ENCODE assay signal across 8 cellular contexts in genomic region chr15:63487076-63487757, GRCh38. TPM values are rescaled to one million over a fixed set of nuclear protein-coding genes. Genes with fewer than 3 reads are reported as not detected.
A peak's percentile ranks its signal among the peaks of the same experiment; 100 is the strongest.
DNase-seq lines count a peak whose midpoint lies in the region; ATAC-seq lines count a peak whose summit lies in the region.

No MANE protein-coding gene starts in this region.

- peak; percentile 42 for ATAC-seq in HG03039 (IDR thresholded peaks at IDR 0.05; ENCODE audit: unreplicated experiment)

- no peak overlapping the region for H3K9ac ChIP-seq in endocrine pancreas (ENCODE audit: control insufficient read depth, insufficient read depth, low read length)

- H3K4me1 ChIP-seq in endocrine pancreas (ENCODE audit: control insufficient read depth, insufficient read depth, low read length), result peaks cover 4% of the 10 kb centered on the region

- H3K36me3 ChIP-seq in endocrine pancreas (ENCODE audit: control insufficient read depth, insufficient read depth, low read length), result no peaks in the 10 kb centered on the region

- H3K27me3 ChIP-seq in endocrine pancreas (ENCODE audit: control insufficient read depth, insufficient read depth, low read length), result no peaks in the 10 kb centered on the region

- H3K4me3 ChIP-seq in endocrine pancreas (ENCODE audit: control insufficient read depth, insufficient read depth, low read length), result peak overlapping the region; percentile 24

- DNase-seq in NCI-H1694 (lab: John Stamatoyannopoulos, UW) (peak; percentile 24), NCI-H1694 treated with DMSO at 0.1 percent for 48 hours (lab: John Stamatoyannopoulos, UW) (no peak), NOMO-1 treated with dmso at 0.1 percent for 144 hours (lab: John Stamatoyannopoulos, UW; ENCODE audit: unreplicated experiment) (peak; percentile 69), mucosa of gallbladder (ENCODE audit: low spot score) (peak; percentile 92)
- peak; percentile 71 for DNase-seq in activated CD8-positive, alpha-beta memory T cell treated with anti-CD3 and anti-CD28 coated beads, Interleukin-2, amount 50 U/mL, for 1 hour (ENCODE audit: extremely low read depth)
- peak; percentile 82 for DNase-seq in stimulated activated CD8-positive, alpha-beta memory T cell treated with anti-CD3 and anti-CD28 coated beads, Interleukin-7, amount 100 ng/mL, for 24 hours (ENCODE audit: low read depth)

- H3K9me3 ChIP-seq in endocrine pancreas (ENCODE audit: control insufficient read depth, low read length), result no peaks in the 10 kb centered on the region

RNA-seq across cellular contexts. Expression of gene USP3, which starts 17.2 kb away (rescaled TPM):
- 81.2 TPM for total RNA-seq in mucosa of gallbladder
